ENCODE assay signal across 15 cellular contexts in genomic region chr16:29147710-29148425, GRCh38.
DNase-seq lines count a peak whose midpoint lies in the region; ATAC-seq and TF ChIP-seq lines count a peak whose summit lies in the region.
"Had no signal": no experiment of that assay in that cellular context is flagged by ENCODE, and none has a peak within 500 bp of the region (broad histone marks: within the 10 kb centered on the region; RNA-seq: fewer than 3 reads in every experiment).

No MANE protein-coding gene starts in this region.

- no peaks in the 10 kb centered on the region for H3K36me3 ChIP-seq in liver (ENCODE audit: control insufficient read depth in 4 of 4, insufficient read depth in 3 of 4, low read depth in 1 of 4, low read length in 3 of 4)
- H3K36me3 ChIP-seq: brain microvascular endothelial cell, thoracic aorta had no signal

- peak; percentile 12 for ATAC-seq in activated CD8-positive, alpha-beta T cell treated with anti-CD3 and anti-CD28 coated beads for 36 hours
- ATAC-seq: PC-3 had no signal

- CTCF ChIA-PET in activated CD8-positive, alpha-beta T cell treated with anti-CD3 and anti-CD28 coated beads for 36 hours (lab: Charles Lee) = no interaction called here

- peak; percentile 16 for DNase-seq in stimulated activated CD4-positive, alpha-beta T cell treated with anti-CD3 and anti-CD28 coated beads, Interleukin-1b, Interleukin-23, amount 100 ng/mL, for 48 hours
- no peak for DNase-seq in stimulated activated CD4-positive, alpha-beta T cell treated with anti-CD3 and anti-CD28 coated beads, Interleukin-12 subunit alpha, Interleukin-12 subunit beta, amount 100 ng/mL, for 4 hours
- peak; percentile 43 for DNase-seq in activated CD8-positive, alpha-beta T cell treated with anti-CD3 and anti-CD28 coated beads for 36 hours
- DNase-seq in middle frontal gyrus (ENCODE audit: extremely low spot score, low spot score) = no peak
- DNase-seq in DMS153 treated with DMSO at 0.1 percent for 48 hours (lab: John Stamatoyannopoulos, UW; ENCODE audit: unreplicated experiment) = no peak
- no peak for DNase-seq in NCI-H146 (lab: John Stamatoyannopoulos, UW)
- DNase-seq: activated effector memory CD4-positive, alpha-beta T cell treated with Interleukin-2 at 50 U/mL for 16 hours; brain microvascular endothelial cell; C1 segment of cervical spinal cord; Karpas-422; mesendoderm; NCI-H1436 treated with DMSO at 0.1 percent for 48 hours; PC-3 had no signal

- H3K4me3 Mint-ChIP-seq in activated CD8-positive, alpha-beta T cell treated with anti-CD3 and anti-CD28 coated beads for 36 hours = no peak overlapping the region

- no peaks in the 10 kb centered on the region for H3K9me3 Mint-ChIP-seq in activated CD8-positive, alpha-beta T cell treated with anti-CD3 and anti-CD28 coated beads for 36 hours

- peak overlapping the region; percentile 86 for H3K27ac Mint-ChIP-seq in activated CD8-positive, alpha-beta T cell treated with anti-CD3 and anti-CD28 coated beads for 36 hours

- POLR2A ChIA-PET in activated CD8-positive, alpha-beta T cell treated with anti-CD3 and anti-CD28 coated beads for 36 hours (lab: Charles Lee) = no interaction called here

- peak overlapping the region in 1 of 3 donors; percentile 33 for H3K4me3 ChIP-seq in liver (ENCODE audit: low read depth in 1 of 3, low read length in 3 of 3)
- H3K4me3 ChIP-seq: thoracic aorta had no signal

- no peaks in the 10 kb centered on the region for H3K9me3 ChIP-seq in liver (ENCODE audit: control insufficient read depth in 4 of 4, low read length in 3 of 4)
- H3K9me3 ChIP-seq: thoracic aorta had no signal

- H3K27me3 Mint-ChIP-seq in activated CD8-positive, alpha-beta T cell treated with anti-CD3 and anti-CD28 coated beads for 36 hours = no peaks in the 10 kb centered on the region

- TF ChIP-seq CTCF in activated CD8-positive, alpha-beta T cell treated with anti-CD3 and anti-CD28 coated beads for 36 hours (IDR thresholded peaks at IDR 0.05) = no peak
- TF ChIP-seq CTCF in liver (IDR thresholded peaks at IDR 0.05; ENCODE audit: low read depth, low read length, missing input control) = no peak

- 44% methylated on average over 19 of the region's 19 CpGs for WGBS in liver

- no peaks in the 10 kb centered on the region for H3K27me3 ChIP-seq in liver (ENCODE audit: control insufficient read depth in 4 of 4, insufficient read depth in 4 of 4, low read length in 3 of 4)
- H3K27me3 ChIP-seq: brain microvascular endothelial cell had no signal

- H3K9ac ChIP-seq in liver (ENCODE audit: low read depth in 1 of 2, low read length in 2 of 2) = peak overlapping the region in 1 of 2 donors; percentile 43

- H3K4me1 Mint-ChIP-seq in activated CD8-positive, alpha-beta T cell treated with anti-CD3 and anti-CD28 coated beads for 36 hours (ENCODE audit: low read depth) = peaks cover 41% of the 10 kb centered on the region

- peaks cover 18% of the 10 kb centered on the region for H3K36me3 Mint-ChIP-seq in activated CD8-positive, alpha-beta T cell treated with anti-CD3 and anti-CD28 coated beads for 36 hours (ENCODE audit: low read depth)

- peaks cover 2 to 22% (median 14%) of the 10 kb centered on the region in 4 donors for H3K4me1 ChIP-seq in liver (ENCODE audit: control insufficient read depth in 4 of 4, insufficient read depth in 4 of 4, low read length in 3 of 4)

- TF ChIP-seq RAD21 in liver (IDR thresholded peaks at IDR 0.05) = peak in 1 of 2 donors; percentile 57

- intact Hi-C loops in activated CD8-positive, alpha-beta T cell treated with anti-CD3 and anti-CD28 coated beads for 36 hours (cut with micrococcal nuclease) = no loop called here

- H3K27ac ChIP-seq in liver (ENCODE audit: low read depth in 1 of 2, low read length in 2 of 2) = peak overlapping the region; percentile 97
- H3K27ac ChIP-seq: brain microvascular endothelial cell, thoracic aorta had no signal

TF ChIP-seq in liver, 16 proteins besides CTCF, POLR2A, EP300 and RAD21:
- TF ChIP-seq HNF4A (conservative IDR thresholded peaks at IDR 0.05) = peak; percentile 84 to 86
- TF ChIP-seq, protein P1, sequence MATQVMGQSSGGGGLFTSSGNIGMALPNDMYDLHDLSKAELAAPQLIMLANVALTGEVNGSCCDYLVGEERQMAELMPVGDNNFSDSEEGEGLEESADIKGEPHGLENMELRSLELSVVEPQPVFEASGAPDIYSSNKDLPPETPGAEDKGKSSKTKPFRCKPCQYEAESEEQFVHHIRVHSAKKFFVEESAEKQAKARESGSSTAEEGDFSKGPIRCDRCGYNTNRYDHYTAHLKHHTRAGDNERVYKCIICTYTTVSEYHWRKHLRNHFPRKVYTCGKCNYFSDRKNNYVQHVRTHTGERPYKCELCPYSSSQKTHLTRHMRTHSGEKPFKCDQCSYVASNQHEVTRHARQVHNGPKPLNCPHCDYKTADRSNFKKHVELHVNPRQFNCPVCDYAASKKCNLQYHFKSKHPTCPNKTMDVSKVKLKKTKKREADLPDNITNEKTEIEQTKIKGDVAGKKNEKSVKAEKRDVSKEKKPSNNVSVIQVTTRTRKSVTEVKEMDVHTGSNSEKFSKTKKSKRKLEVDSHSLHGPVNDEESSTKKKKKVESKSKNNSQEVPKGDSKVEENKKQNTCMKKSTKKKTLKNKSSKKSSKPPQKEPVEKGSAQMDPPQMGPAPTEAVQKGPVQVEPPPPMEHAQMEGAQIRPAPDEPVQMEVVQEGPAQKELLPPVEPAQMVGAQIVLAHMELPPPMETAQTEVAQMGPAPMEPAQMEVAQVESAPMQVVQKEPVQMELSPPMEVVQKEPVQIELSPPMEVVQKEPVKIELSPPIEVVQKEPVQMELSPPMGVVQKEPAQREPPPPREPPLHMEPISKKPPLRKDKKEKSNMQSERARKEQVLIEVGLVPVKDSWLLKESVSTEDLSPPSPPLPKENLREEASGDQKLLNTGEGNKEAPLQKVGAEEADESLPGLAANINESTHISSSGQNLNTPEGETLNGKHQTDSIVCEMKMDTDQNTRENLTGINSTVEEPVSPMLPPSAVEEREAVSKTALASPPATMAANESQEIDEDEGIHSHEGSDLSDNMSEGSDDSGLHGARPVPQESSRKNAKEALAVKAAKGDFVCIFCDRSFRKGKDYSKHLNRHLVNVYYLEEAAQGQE (IDR thresholded peaks at IDR 0.05) = peak; percentile 49
- no peak for TF ChIP-seq TAF1 (conservative IDR thresholded peaks at IDR 0.05)
- no peak for TF ChIP-seq GABPA (IDR thresholded peaks at IDR 0.05 in 1 of 2, conservative IDR thresholded peaks at IDR 0.05 in 1 of 2)
- peak; percentile 68 for TF ChIP-seq HNF4G (IDR thresholded peaks at IDR 0.05)
- TF ChIP-seq EGR1 (IDR thresholded peaks at IDR 0.05; ENCODE audit: low read depth in 2 of 2) = peak; percentile 97 to 99
- TF ChIP-seq JUND (IDR thresholded peaks at IDR 0.05) = no peak
- TF ChIP-seq FOXA2 (IDR thresholded peaks at IDR 0.05) = peak; percentile 74
- no peak for TF ChIP-seq FOXA1 (IDR thresholded peaks at IDR 0.05)
- peak; percentile 57 for TF ChIP-seq NR2F2 (IDR thresholded peaks at IDR 0.05)
- peak; percentile 25 for TF ChIP-seq YY1 (IDR thresholded peaks at IDR 0.05)
- TF ChIP-seq RXRA (IDR thresholded peaks at IDR 0.05) = peak; percentile 77 to 87
- TF ChIP-seq ZBTB33 (IDR thresholded peaks at IDR 0.05) = peak; percentile 6
- peak; percentile 66 for TF ChIP-seq MAX (IDR thresholded peaks at IDR 0.05)
- TF ChIP-seq, protein P2, sequence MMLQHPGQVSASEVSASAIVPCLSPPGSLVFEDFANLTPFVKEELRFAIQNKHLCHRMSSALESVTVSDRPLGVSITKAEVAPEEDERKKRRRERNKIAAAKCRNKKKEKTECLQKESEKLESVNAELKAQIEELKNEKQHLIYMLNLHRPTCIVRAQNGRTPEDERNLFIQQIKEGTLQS (IDR thresholded peaks at IDR 0.05) = no peak
- TF ChIP-seq SP1 (IDR thresholded peaks at IDR 0.05) = peak; percentile 85

Comparison
In these comparisons a context has a peak if more than half of its experiments do, and no peak if none do; other contexts are left out.
1. DNase-seq: peak in stimulated activated CD4-positive, alpha-beta T cell treated with anti-CD3 and anti-CD28 coated beads, Interleukin-1b, Interleukin-23, amount 100 ng/mL, for 48 hours (single experiment) and activated CD8-positive, alpha-beta T cell treated with anti-CD3 and anti-CD28 coated beads for 36 hours (single experiment); none in stimulated activated CD4-positive, alpha-beta T cell treated with anti-CD3 and anti-CD28 coated beads, Interleukin-12 subunit alpha, Interleukin-12 subunit beta, amount 100 ng/mL, for 4 hours (single experiment), middle frontal gyrus (single experiment), DMS153 treated with DMSO at 0.1 percent for 48 hours (single experiment) and NCI-H146 (single experiment).